19 cellular contexts compared by ENCODE assay signal in genomic region chr19:16460454-16460853, GRCh38. TPM values are rescaled to one million over a fixed set of nuclear protein-coding genes. Genes with fewer than 3 reads are reported as not detected.
DNase-seq lines count a peak whose midpoint lies in the region; TF ChIP-seq lines count a peak whose summit lies in the region.
"Had no signal": no experiment of that assay in that cellular context is flagged by ENCODE, and none has a peak within 500 bp of the region (broad histone marks: within the 10 kb centered on the region; RNA-seq: fewer than 3 reads in every experiment).

No MANE protein-coding gene starts in this region.

- H3K4me2 ChIP-seq in Karpas-422 (ENCODE audit: low read depth, low read length, poor library complexity, severe bottlenecking) (peak overlapping the region; percentile 76), mesenchymal stem cell (ENCODE audit: low read length, poor library complexity, severe bottlenecking) (no peak overlapping the region)

- H2BK5ac ChIP-seq in mesenchymal stem cell (ENCODE audit: low read depth, low read length, poor library complexity, severe bottlenecking), result no peak overlapping the region

- H3K36me3 Mint-ChIP-seq in brain (peaks cover 34% of the 10 kb centered on the region), progenitor cell of endocrine pancreas (ENCODE audit: insufficient read depth) (peaks cover 1% of the 10 kb centered on the region)

- WGBS in mesenchymal stem cell, result 90% methylated on average over 8 of the region's 8 CpGs

- H3K79me1 ChIP-seq in mesenchymal stem cell (replicated peaks; ENCODE audit: low read length, poor library complexity, severe bottlenecking), result no peaks in the 10 kb centered on the region

- no peaks in the 10 kb centered on the region for H3K9me2 ChIP-seq in Karpas-422 (replicated peaks; ENCODE audit: insufficient read depth, low read length)

- H3K4me3 Mint-ChIP-seq in brain (peak overlapping the region in 1 of 5 experiments; percentile 56), progenitor cell of endocrine pancreas (ENCODE audit: low read depth) (no peak overlapping the region)
- H3K4me3 Mint-ChIP-seq: CD4-positive, alpha-beta T cell; HFFc6 had no signal

- H2AFZ ChIP-seq in Karpas-422 (ENCODE audit: low read length), result no peak overlapping the region
- H2AFZ ChIP-seq in mesenchymal stem cell (ENCODE audit: low read depth, low read length), result no peak overlapping the region

- H4K20me1 ChIP-seq in Karpas-422 (ENCODE audit: insufficient read depth, low read depth, low read length), result peaks cover 41% of the 10 kb centered on the region

- H3K4me3 ChIP-seq in Karpas-422 (ENCODE audit: low read length) (no peak overlapping the region), mesenchymal stem cell (ENCODE audit: insufficient read depth in 1 of 2, low read depth in 1 of 2, low read length in 2 of 2) (no peak overlapping the region)

- H3K27me3 Mint-ChIP-seq in brain, result peaks cover 6% of the 10 kb centered on the region
- H3K27me3 Mint-ChIP-seq in progenitor cell of endocrine pancreas, result no peaks in the 10 kb centered on the region
- H3K27me3 Mint-ChIP-seq: CD4-positive, alpha-beta T cell had no signal

- intact Hi-C loops in posterior vena cava (cut with DNase I), result no loop called here

- H3K9me3 Mint-ChIP-seq in brain (no peaks in the 10 kb centered on the region), progenitor cell of endocrine pancreas (ENCODE audit: low read depth) (no peaks in the 10 kb centered on the region)
- H3K9me3 Mint-ChIP-seq: CD4-positive, alpha-beta T cell; HFFc6 had no signal

- H3K9me3 ChIP-seq in Karpas-422 (ENCODE audit: low read length) (no peaks in the 10 kb centered on the region), mesenchymal stem cell (ENCODE audit: control insufficient read depth, low read length) (no peaks in the 10 kb centered on the region)

- DNase-seq in Ammon's horn (ENCODE audit: low spot score) (peak; percentile 66), Karpas-422 (no peak), mesenchymal stem cell (no peak), progenitor cell of endocrine pancreas (ENCODE audit: low spot score, unreplicated experiment) (no peak), posterior vena cava (ENCODE audit: low spot score) (no peak), NCI-H226 (no peak)
- no peak for DNase-seq in activated CD4-positive, CD25-positive, alpha-beta regulatory T cell (lab: John Stamatoyannopoulos, UW)
- DNase-seq: CD4-positive, alpha-beta T cell; DND-41; GDM1; HFFc6; KG1; NCI-H1092; NCI-H345; NK-92 treated with Interleukin-12 subunit alpha and Interleukin-12 subunit beta, amount 100 ng/mL, for 24 hours; SHP77 had no signal

- H2BK12ac ChIP-seq in mesenchymal stem cell (ENCODE audit: low read length in 2 of 2), result no peak overlapping the region

- H3K4me1 Mint-ChIP-seq in brain (peaks cover 86% of the 10 kb centered on the region), progenitor cell of endocrine pancreas (ENCODE audit: low read depth) (peaks cover 45% of the 10 kb centered on the region)

- no peak overlapping the region for H3K18ac ChIP-seq in mesenchymal stem cell (ENCODE audit: low read depth in 1 of 2, low read length in 2 of 2)

- no peak overlapping the region for H4K8ac ChIP-seq in mesenchymal stem cell (ENCODE audit: low read length)

- H3K36me3 ChIP-seq in Karpas-422 (ENCODE audit: insufficient read depth, low read length), result 0 out of 2 replicates have a peak, but pooled peaks cover 5% of the 10 kb centered on the region
- H3K36me3 ChIP-seq in mesenchymal stem cell (ENCODE audit: control insufficient read depth in 1 of 2, insufficient read depth in 2 of 2, low read depth in 1 of 2, low read length in 2 of 2), result peaks cover 0 to 16% of the 10 kb centered on the region in 2 experiments

- peaks cover 98% of the 10 kb centered on the region for H3K79me2 ChIP-seq in Karpas-422 (ENCODE audit: low read length)

- no peak overlapping the region for H4K91ac ChIP-seq in mesenchymal stem cell (ENCODE audit: low read length)

- no peak overlapping the region for H2BK15ac ChIP-seq in mesenchymal stem cell (ENCODE audit: low read depth, poor library complexity, severe bottlenecking)

- H3K27ac Mint-ChIP-seq in brain (peak overlapping the region in 4 of 5 experiments; percentile 51 to 80 (median 65)), progenitor cell of endocrine pancreas (no peak overlapping the region)
- H3K27ac Mint-ChIP-seq: CD4-positive, alpha-beta T cell; HFFc6 had no signal

- peak overlapping the region; percentile 70 for H2AK5ac ChIP-seq in mesenchymal stem cell (ENCODE audit: low read length, severe bottlenecking)

- H3K4me1 ChIP-seq in Karpas-422 (ENCODE audit: low read length), result peaks cover 75% of the 10 kb centered on the region
- peaks cover 67% of the 10 kb centered on the region for H3K4me1 ChIP-seq in mesenchymal stem cell (ENCODE audit: control insufficient read depth, insufficient read depth, low read depth, low read length)

- H3K27me3 ChIP-seq in Karpas-422 (ENCODE audit: low read length), result no peaks in the 10 kb centered on the region
- H3K27me3 ChIP-seq in mesenchymal stem cell (ENCODE audit: control insufficient read depth in 1 of 2, insufficient read depth in 1 of 2, low read length in 2 of 2), result no peaks in the 10 kb centered on the region

- TF ChIP-seq CTCF in brain (conservative IDR thresholded peaks at IDR 0.05) (no peak), progenitor cell of endocrine pancreas (IDR thresholded peaks at IDR 0.05; ENCODE audit: unreplicated experiment) (no peak)

- H3K14ac ChIP-seq in mesenchymal stem cell (ENCODE audit: low read length in 2 of 2), result no peak overlapping the region

- H2BK120ac ChIP-seq in mesenchymal stem cell (ENCODE audit: low read depth, low read length), result no peak overlapping the region

- H3K4ac ChIP-seq in mesenchymal stem cell (ENCODE audit: low read depth in 1 of 2, low read length in 2 of 2), result no peak overlapping the region

- H3K23ac ChIP-seq in mesenchymal stem cell (ENCODE audit: low read length in 2 of 2), result no peak overlapping the region

- H3K27ac ChIP-seq in Karpas-422 (ENCODE audit: low read length) (peak overlapping the region; percentile 88), mesenchymal stem cell (ENCODE audit: low read length, poor library complexity, severe bottlenecking) (no peak overlapping the region)

- no peak overlapping the region for H3K9ac ChIP-seq in Karpas-422 (ENCODE audit: low read length)
- no peak overlapping the region for H3K9ac ChIP-seq in mesenchymal stem cell (ENCODE audit: low read length)

RNA-seq across cellular contexts. Expression of gene EPS15L1, which starts 11.3 kb away (rescaled TPM):
- total RNA-seq in Karpas-422 (2014; rRNA removed; shearing (Covaris generic); ENCODE audit: low replicate concordance), result 35.9 and 65.5 TPM in 2 replicates
- 34.6 TPM for polyA plus RNA-seq in brain (ENCODE audit: insufficient read depth, low read depth, low replicate concordance)
- 23.1 TPM for polyA plus RNA-seq in mesenchymal stem cell (2013, experiment 1 of 2)
- 24.0 TPM for polyA plus RNA-seq in mesenchymal stem cell (2013, experiment 2 of 2)
- total RNA-seq in progenitor cell of endocrine pancreas (56.8 and 59.3 TPM in 2 replicates), posterior vena cava (10 to 100 TPM; 33.0 to 36.4 TPM)

RNA-seq across cellular contexts. Expression of gene CALR3, which starts 35.5 kb away (rescaled TPM):
- total RNA-seq in Karpas-422 (2014; rRNA removed; shearing (Covaris generic); ENCODE audit: low replicate concordance), result 0.71 TPM in 1 of 2 replicates, not detected in the other
- polyA plus RNA-seq in brain (ENCODE audit: insufficient read depth, low read depth, low replicate concordance), result not detected
- polyA plus RNA-seq in mesenchymal stem cell (2013, experiment 1 of 2), result 0.08 TPM
- 0.04 TPM for polyA plus RNA-seq in mesenchymal stem cell (2013, experiment 2 of 2)
- total RNA-seq in progenitor cell of endocrine pancreas (not detected in 2 replicates), posterior vena cava (not detected)
- total RNA-seq: A673; CD4-positive, alpha-beta T cell; HFFc6; MCF 10A had no signal

RNA-seq across cellular contexts. Expression of gene C19orf44, which starts 35.7 kb away (rescaled TPM):
- 4.7 and 15.1 TPM in 2 replicates for total RNA-seq in Karpas-422 (2014; rRNA removed; shearing (Covaris generic); ENCODE audit: low replicate concordance)
- 3.2 TPM for polyA plus RNA-seq in brain (ENCODE audit: insufficient read depth, low read depth, low replicate concordance)
- polyA plus RNA-seq in mesenchymal stem cell (2013, experiment 1 of 2), result 3.3 TPM
- polyA plus RNA-seq in mesenchymal stem cell (2013, experiment 2 of 2), result 3.0 TPM
- total RNA-seq in progenitor cell of endocrine pancreas (11.5 and 12.3 TPM in 2 replicates), posterior vena cava (1 to 10 TPM; 4.2 to 4.6 TPM)
